In the genomic region with DNA sequence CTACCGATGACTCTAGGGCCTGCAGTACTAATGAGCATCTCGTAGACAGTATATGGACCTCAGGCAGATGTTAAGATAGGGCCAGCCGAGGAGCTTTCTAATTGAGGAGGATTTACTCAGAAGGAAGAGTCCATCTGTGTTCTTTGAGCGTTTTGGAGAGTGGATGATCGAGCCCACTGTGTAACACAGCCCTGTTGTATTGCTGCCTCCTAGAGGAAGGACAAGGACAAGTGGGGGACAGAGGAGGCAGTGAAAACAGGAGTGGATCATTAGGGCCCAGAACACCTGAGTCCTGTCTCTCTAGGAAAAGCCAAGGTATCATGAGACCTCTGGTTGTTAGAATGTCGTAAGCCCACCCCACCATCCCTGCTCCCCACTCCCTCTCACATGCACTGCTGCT, we compare ENCODE assay signal across 9 cellular contexts.
A peak's percentile ranks its signal among the peaks of the same experiment; 100 is the strongest.
DNase-seq lines count a peak whose midpoint lies in the region; ATAC-seq and TF ChIP-seq lines count a peak whose summit lies in the region.
"Had no signal": no experiment of that assay in that cellular context is flagged by ENCODE, and none has a peak within 500 bp of the region (broad histone marks: within the 10 kb centered on the region; RNA-seq: fewer than 3 reads in every experiment).

No MANE protein-coding gene starts in this region.

- POLR2A ChIA-PET in activated CD8-positive, alpha-beta T cell treated with anti-CD3 and anti-CD28 coated beads, Interleukin-2, amount 10 ng/mL, durations not matched to agents 7 days and 5 days (lab: Charles Lee) = interaction anchor here (1.4 to 2.2 kb wide), 2 partner anchors 19 to 101 kb away, joined by 5 to 7 read pairs; no protein-coding TSS in a partner anchor
- POLR2A ChIA-PET in activated CD8-positive, alpha-beta T cell treated with anti-CD3 and anti-CD28 coated beads for 36 hours (lab: Charles Lee) = interaction anchor here (0.8 to 1.6 kb wide), 3 partner anchors 19 to 99 kb away, joined by 3 to 5 read pairs (median 3); no protein-coding TSS in a partner anchor

- DNase-seq in activated CD8-positive, alpha-beta T cell treated with anti-CD3 and anti-CD28 coated beads, Interleukin-2, amount 10 ng/mL, durations not matched to agents 7 days and 5 days = no peak
- DNase-seq in activated CD8-positive, alpha-beta T cell treated with anti-CD3 and anti-CD28 coated beads for 36 hours = no peak
- DNase-seq in RPMI8226 (peak; percentile 26), transverse colon (no peak), adrenal gland (no peak)
- DNase-seq: activated T-cell treated with anti-CD3 and anti-CD28 coated beads, Interleukin-2, amount 50 U/mL, for 48 hours had no signal

- peaks cover 66% of the 10 kb centered on the region for H3K4me1 Mint-ChIP-seq in activated CD8-positive, alpha-beta T cell treated with anti-CD3 and anti-CD28 coated beads, Interleukin-2, amount 10 ng/mL, durations not matched to agents 7 days and 5 days (ENCODE audit: low read depth)
- peaks cover 42% of the 10 kb centered on the region for H3K4me1 Mint-ChIP-seq in activated CD8-positive, alpha-beta T cell treated with anti-CD3 and anti-CD28 coated beads for 36 hours (ENCODE audit: low read depth)

- H3K9me3 Mint-ChIP-seq in activated CD8-positive, alpha-beta T cell treated with anti-CD3 and anti-CD28 coated beads, Interleukin-2, amount 10 ng/mL, durations not matched to agents 7 days and 5 days (ENCODE audit: insufficient read depth) = peaks cover 11% of the 10 kb centered on the region
- peaks cover 1% of the 10 kb centered on the region for H3K9me3 Mint-ChIP-seq in activated CD8-positive, alpha-beta T cell treated with anti-CD3 and anti-CD28 coated beads for 36 hours

- intact Hi-C loops in activated CD8-positive, alpha-beta T cell treated with anti-CD3 and anti-CD28 coated beads for 36 hours (cut with micrococcal nuclease) = loop anchor here (5.0 to 10.0 kb wide), 3 partner anchors 94 to 1021 kb away; a partner anchor contains a TSS
- intact Hi-C loops in transverse colon (cut with DNase I; ENCODE audit: low total_unique reads) (loop anchor here (10.0 kb wide), 1 partner anchor 231 kb away; a partner anchor contains a TSS), adrenal gland (cut with DNase I) (loop anchor here in 1 of 2 donors (10.0 kb wide), 1 partner anchor 221 kb away; no protein-coding TSS in a partner anchor)

- TF ChIP-seq EP300 in gastroesophageal sphincter (IDR thresholded peaks at IDR 0.05) (no peak), transverse colon (IDR thresholded peaks at IDR 0.05; ENCODE audit: low read depth) (no peak)

- no peak for ATAC-seq in activated CD8-positive, alpha-beta T cell treated with anti-CD3 and anti-CD28 coated beads, Interleukin-2, amount 10 ng/mL, durations not matched to agents 7 days and 5 days
- ATAC-seq in activated CD8-positive, alpha-beta T cell treated with anti-CD3 and anti-CD28 coated beads for 36 hours = no peak
- ATAC-seq in gastroesophageal sphincter = no peak
- ATAC-seq in GM19023 (IDR thresholded peaks at IDR 0.05; ENCODE audit: unreplicated experiment) = no peak
- no peak for ATAC-seq in HG03565 (IDR thresholded peaks at IDR 0.05; ENCODE audit: unreplicated experiment)

- TF ChIP-seq CTCF in activated CD8-positive, alpha-beta T cell treated with anti-CD3 and anti-CD28 coated beads for 36 hours (IDR thresholded peaks at IDR 0.05) = no peak
- no peak for TF ChIP-seq CTCF in gastroesophageal sphincter (IDR thresholded peaks at IDR 0.05)
- no peak for TF ChIP-seq CTCF in transverse colon (IDR thresholded peaks at IDR 0.05)
- TF ChIP-seq CTCF in adrenal gland (IDR thresholded peaks at IDR 0.05) = peak in 1 of 6 experiments; percentile 3

- WGBS in gastroesophageal sphincter (ENCODE audit: low coverage in 1 of 2), 2 donors = 93 to 100% methylated on average over 3 of the region's 6 CpGs
- 80 to 83% methylated on average over 1 to 6 of the region's 6 CpGs for WGBS in transverse colon (ENCODE audit: low coverage in 1 of 2), 2 donors
- 71 to 85% (median 79%) methylated on average over 6 of the region's 6 CpGs for WGBS in adrenal gland, 4 donors

- TF ChIP-seq POLR2A in gastroesophageal sphincter (IDR thresholded peaks at IDR 0.05) (no peak), transverse colon (IDR thresholded peaks at IDR 0.05) (no peak), adrenal gland (IDR thresholded peaks at IDR 0.05) (no peak)

- H3K27ac Mint-ChIP-seq in activated CD8-positive, alpha-beta T cell treated with anti-CD3 and anti-CD28 coated beads, Interleukin-2, amount 10 ng/mL, durations not matched to agents 7 days and 5 days = peak overlapping the region; percentile 6
- H3K27ac Mint-ChIP-seq in activated CD8-positive, alpha-beta T cell treated with anti-CD3 and anti-CD28 coated beads for 36 hours = no peak overlapping the region

- H3K27me3 Mint-ChIP-seq in activated CD8-positive, alpha-beta T cell treated with anti-CD3 and anti-CD28 coated beads, Interleukin-2, amount 10 ng/mL, durations not matched to agents 7 days and 5 days (ENCODE audit: low read depth) = no peaks in the 10 kb centered on the region
- peaks cover under 1% of the 10 kb centered on the region for H3K27me3 Mint-ChIP-seq in activated CD8-positive, alpha-beta T cell treated with anti-CD3 and anti-CD28 coated beads for 36 hours

- CTCF ChIA-PET in activated CD8-positive, alpha-beta T cell treated with anti-CD3 and anti-CD28 coated beads, Interleukin-2, amount 10 ng/mL, durations not matched to agents 7 days and 5 days (lab: Charles Lee) = interaction anchor here (0.7 to 7.8 kb wide), 48 partner anchors 12 to 1459 kb away, joined by 3 to 280 read pairs (median 8); a partner anchor contains a TSS
- CTCF ChIA-PET in activated CD8-positive, alpha-beta T cell treated with anti-CD3 and anti-CD28 coated beads for 36 hours (lab: Charles Lee) = interaction anchor here (0.7 to 3.4 kb wide), 46 partner anchors 10 to 1005 kb away, joined by 3 to 75 read pairs (median 8); no protein-coding TSS in a partner anchor

- no peaks in the 10 kb centered on the region for H3K27me3 ChIP-seq in gastroesophageal sphincter
- H3K27me3 ChIP-seq in transverse colon = no peaks in the 10 kb centered on the region
- no peaks in the 10 kb centered on the region for H3K27me3 ChIP-seq in adrenal gland

- no peak overlapping the region for H3K4me3 Mint-ChIP-seq in activated CD8-positive, alpha-beta T cell treated with anti-CD3 and anti-CD28 coated beads, Interleukin-2, amount 10 ng/mL, durations not matched to agents 7 days and 5 days
- no peak overlapping the region for H3K4me3 Mint-ChIP-seq in activated CD8-positive, alpha-beta T cell treated with anti-CD3 and anti-CD28 coated beads for 36 hours

- in situ Hi-C loops in transverse colon (cut with MboI; ENCODE audit: low pct_ligation_motif_present in 1 of 4, low pct_unique_long_range_greater_than_20kb in 1 of 4, low sequenced_read_pairs in 3 of 4) = loop anchor here in 3 of 4 donors (10.0 to 25.0 kb wide), 4 partner anchors 219 to 1001 kb away; a partner anchor contains a TSS

- peaks cover 0 to 8% (median 0%) of the 10 kb centered on the region in 3 donors for H3K9me3 ChIP-seq in gastroesophageal sphincter
- no peaks in the 10 kb centered on the region for H3K9me3 ChIP-seq in transverse colon
- no peaks in the 10 kb centered on the region for H3K9me3 ChIP-seq in adrenal gland (replicated peaks in 1 of 3)

- peaks cover 25% of the 10 kb centered on the region for H3K36me3 Mint-ChIP-seq in activated CD8-positive, alpha-beta T cell treated with anti-CD3 and anti-CD28 coated beads, Interleukin-2, amount 10 ng/mL, durations not matched to agents 7 days and 5 days (ENCODE audit: low read depth)
- peaks cover 2% of the 10 kb centered on the region for H3K36me3 Mint-ChIP-seq in activated CD8-positive, alpha-beta T cell treated with anti-CD3 and anti-CD28 coated beads for 36 hours (ENCODE audit: low read depth)

- H3K4me1 ChIP-seq in gastroesophageal sphincter (peaks cover 0 to 28% (median 0%) of the 10 kb centered on the region in 3 donors), transverse colon (peaks cover 0 to 20% (median 7%) of the 10 kb centered on the region in 4 donors), adrenal gland (replicated peaks in 1 of 2) (peaks cover 5 to 9% of the 10 kb centered on the region in 2 donors)

- H3K4me3 ChIP-seq in gastroesophageal sphincter = no peak overlapping the region
- H3K4me3 ChIP-seq in transverse colon = no peak overlapping the region
- H3K4me3 ChIP-seq in adrenal gland = no peak overlapping the region

- H3K36me3 ChIP-seq in gastroesophageal sphincter = no peaks in the 10 kb centered on the region
- no peaks in the 10 kb centered on the region for H3K36me3 ChIP-seq in transverse colon
- H3K36me3 ChIP-seq in adrenal gland (replicated peaks in 1 of 2) = no peaks in the 10 kb centered on the region

- peak overlapping the region in 3 of 4 donors; percentile 48 to 75 (median 74) for H3K27ac ChIP-seq in gastroesophageal sphincter
- peak overlapping the region; percentile 25 to 60 (median 42) for H3K27ac ChIP-seq in transverse colon
- H3K27ac ChIP-seq in adrenal gland = no peak overlapping the region

Comparison
In these comparisons a context has a peak if more than half of its experiments do, and no peak if none do; other contexts are left out.
1. H3K27ac ChIP-seq: peak in gastroesophageal sphincter (3 of 4) and transverse colon (4 of 4); none in adrenal gland (0 of 5).